ENCODE assay signal across 8 cellular contexts in genomic region chr16:56520251-56520577, GRCh38.
DNase-seq lines count a peak whose midpoint lies in the region; ATAC-seq and TF ChIP-seq lines count a peak whose summit lies in the region.

No MANE protein-coding gene starts in this region.

- H3K4me3 ChIP-seq in AG04449 (ENCODE audit: low read depth, low read length) = peak overlapping the region; percentile 92
- H3K4me3 ChIP-seq in cardiac fibroblast (replicated peaks in 1 of 2; ENCODE audit: low read depth in 2 of 2, low read length in 2 of 2) = peak overlapping the region; percentile 97 to 98
- H3K4me3 ChIP-seq in muscle layer of colon (ENCODE audit: low read depth in 1 of 2, low read length in 2 of 2) = peak overlapping the region; percentile 75 to 93

- H3K4me1 ChIP-seq in muscle layer of colon (ENCODE audit: insufficient read depth, low read length) = peaks cover 37% of the 10 kb centered on the region

- DNase-seq in AG04449 (ENCODE audit: low read depth, low spot score) (no peak), HuH-7 (ENCODE audit: low spot score) (peak; percentile 3), cardiac fibroblast (ENCODE audit: low read depth in 2 of 2) (no peak), NCI-H748 treated with DMSO at 0.1 percent for 48 hours (lab: John Stamatoyannopoulos, UW) (no peak), NCI-H2107 treated with DMSO at 0.1 percent for 48 hours (lab: John Stamatoyannopoulos, UW; ENCODE audit: unreplicated experiment) (no peak)
- no peak for DNase-seq in NK-92 treated with Interleukin-12 subunit alpha and Interleukin-12 subunit beta, amount 100 ng/mL, for 24 hours (lab: John Stamatoyannopoulos, UW)

- ATAC-seq in HG02571 (IDR thresholded peaks at IDR 0.05; ENCODE audit: unreplicated experiment) = no peak

- H3K27ac ChIP-seq in muscle layer of colon (ENCODE audit: low read depth, low read length) = peak overlapping the region; percentile 84

- H3K9ac ChIP-seq in muscle layer of colon (ENCODE audit: low read length) = peak overlapping the region; percentile 11

- H3K9me3 ChIP-seq in muscle layer of colon (ENCODE audit: low read length) = no peaks in the 10 kb centered on the region

- TF ChIP-seq CTCF in AG04449 (IDR thresholded peaks at IDR 0.05; ENCODE audit: insufficient read depth, low read length, missing control alignments) = no peak
- no peak for TF ChIP-seq CTCF in cardiac fibroblast (IDR thresholded peaks at IDR 0.05; ENCODE audit: low read depth, low read length)

- POLR2A ChIA-PET in AG04449 (lab: Yijun Ruan, JAX) = no interaction called here

- CTCF ChIA-PET in AG04449 (lab: Yijun Ruan, JAX) = interaction anchor here (0.9 to 5.4 kb wide), 5 partner anchors 10 to 181 kb away, joined by 3 to 49 read pairs (median 5); no protein-coding TSS in a partner anchor

- no peaks in the 10 kb centered on the region for H3K27me3 ChIP-seq in muscle layer of colon (ENCODE audit: control insufficient read depth in 1 of 2, insufficient read depth in 2 of 2, low read length in 2 of 2)

- no peaks in the 10 kb centered on the region for H3K36me3 ChIP-seq in muscle layer of colon (ENCODE audit: insufficient read depth, low read length)
